ENCODE assay signal across 11 cellular contexts in the genomic region with DNA sequence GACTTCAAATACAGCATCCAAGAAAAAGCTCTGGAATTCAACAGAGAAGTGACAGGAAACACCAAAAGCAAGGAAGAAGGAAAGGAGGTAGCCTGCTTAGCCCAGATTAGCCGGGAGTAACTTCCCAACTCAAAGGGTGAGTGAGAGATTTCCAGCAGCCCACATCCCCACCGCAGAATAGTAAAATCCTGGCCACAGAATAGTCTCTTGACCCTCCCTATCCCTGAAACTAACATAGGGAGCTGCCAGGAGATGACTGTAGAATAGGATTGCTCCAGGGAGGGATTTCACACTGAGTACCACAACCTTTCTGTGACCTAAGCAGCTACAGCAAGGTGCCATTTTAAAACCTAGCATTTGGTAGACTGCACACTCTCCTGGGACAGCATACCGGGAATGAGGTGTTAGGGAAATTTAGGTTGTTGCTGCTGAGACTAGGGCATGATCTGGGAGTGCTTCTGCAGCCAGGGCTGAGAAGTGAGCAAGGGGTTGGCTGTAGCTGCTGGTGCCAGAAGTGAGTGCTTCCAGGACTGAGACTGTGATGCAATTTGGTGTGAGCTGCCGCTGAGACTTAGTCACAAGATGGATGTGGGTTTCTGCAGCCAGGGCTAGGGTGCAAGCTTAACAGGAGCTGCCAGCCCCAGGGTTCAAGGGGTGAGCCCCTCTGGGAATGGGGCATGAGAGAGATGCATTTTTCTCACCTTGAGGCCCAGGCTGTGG.
DNase-seq lines count a peak whose midpoint lies in the region; ATAC-seq and TF ChIP-seq lines count a peak whose summit lies in the region.
"Had no signal": no experiment of that assay in that cellular context is flagged by ENCODE, and none has a peak within 500 bp of the region (broad histone marks: within the 10 kb centered on the region; RNA-seq: fewer than 3 reads in every experiment).

No MANE protein-coding gene starts in this region.

- 73% methylated on average over 3 of the region's 4 CpGs for WGBS in suprapubic skin

- DNase-seq in GOT3 (lab: John Stamatoyannopoulos, UW) (peak; percentile 6), T1000 (lab: John Stamatoyannopoulos, UW) (peak; percentile 100), fibroblast of the aortic adventitia (ENCODE audit: low read depth) (peak; percentile 93), suprapubic skin (ENCODE audit: low spot score in 2 of 2) (no peak), uterus (no peak)
- DNase-seq: activated gamma-delta T cell treated with Interleukin-2 at 50 U/mL for 16 hours, retina, T-helper 2 cell had no signal

- no peak for ATAC-seq in GM21737 (IDR thresholded peaks at IDR 0.05; ENCODE audit: unreplicated experiment)
- ATAC-seq in HG02938 (IDR thresholded peaks at IDR 0.05; ENCODE audit: unreplicated experiment), result no peak

- TF ChIP-seq POLR2A in suprapubic skin (IDR thresholded peaks at IDR 0.05), result no peak
- no peak for TF ChIP-seq POLR2A in uterus (IDR thresholded peaks at IDR 0.05)

- TF ChIP-seq EP300 in suprapubic skin (IDR thresholded peaks at IDR 0.05), result no peak

- H3K4me3 ChIP-seq in fibroblast of the aortic adventitia (ENCODE audit: low read depth, low read length) (no peak overlapping the region), suprapubic skin (no peak overlapping the region), uterus (no peak overlapping the region)

- intact Hi-C loops in uterus (cut with DNase I; ENCODE audit: low total_unique reads), result no loop called here

- H3K27ac ChIP-seq in suprapubic skin (peak overlapping the region; percentile 26), uterus (no peak overlapping the region)
- H3K27ac ChIP-seq: HL-60 had no signal

- H3K4me1 ChIP-seq in suprapubic skin (no peaks in the 10 kb centered on the region), uterus (no peaks in the 10 kb centered on the region)

- no peaks in the 10 kb centered on the region for H3K27me3 ChIP-seq in suprapubic skin
- H3K27me3 ChIP-seq in uterus, result no peaks in the 10 kb centered on the region

- H3K36me3 ChIP-seq in suprapubic skin, result no peaks in the 10 kb centered on the region
- no peaks in the 10 kb centered on the region for H3K36me3 ChIP-seq in uterus

- TF ChIP-seq CTCF in fibroblast of the aortic adventitia (IDR thresholded peaks at IDR 0.05; ENCODE audit: insufficient read depth, low read length), result no peak
- no peak for TF ChIP-seq CTCF in suprapubic skin (IDR thresholded peaks at IDR 0.05)
- no peak for TF ChIP-seq CTCF in uterus (IDR thresholded peaks at IDR 0.05)

- peaks cover 20% of the 10 kb centered on the region for H3K9me3 ChIP-seq in suprapubic skin
- no peaks in the 10 kb centered on the region for H3K9me3 ChIP-seq in uterus

Comparison
In these comparisons a context has a peak if more than half of its experiments do, and no peak if none do; other contexts are left out.
1. DNase-seq: peak in GOT3 (single experiment), T1000 (single experiment) and fibroblast of the aortic adventitia (single experiment); none in suprapubic skin (0 of 2) and uterus (0 of 2).